ENCODE assay signal across 8 cellular contexts in the genomic region with DNA sequence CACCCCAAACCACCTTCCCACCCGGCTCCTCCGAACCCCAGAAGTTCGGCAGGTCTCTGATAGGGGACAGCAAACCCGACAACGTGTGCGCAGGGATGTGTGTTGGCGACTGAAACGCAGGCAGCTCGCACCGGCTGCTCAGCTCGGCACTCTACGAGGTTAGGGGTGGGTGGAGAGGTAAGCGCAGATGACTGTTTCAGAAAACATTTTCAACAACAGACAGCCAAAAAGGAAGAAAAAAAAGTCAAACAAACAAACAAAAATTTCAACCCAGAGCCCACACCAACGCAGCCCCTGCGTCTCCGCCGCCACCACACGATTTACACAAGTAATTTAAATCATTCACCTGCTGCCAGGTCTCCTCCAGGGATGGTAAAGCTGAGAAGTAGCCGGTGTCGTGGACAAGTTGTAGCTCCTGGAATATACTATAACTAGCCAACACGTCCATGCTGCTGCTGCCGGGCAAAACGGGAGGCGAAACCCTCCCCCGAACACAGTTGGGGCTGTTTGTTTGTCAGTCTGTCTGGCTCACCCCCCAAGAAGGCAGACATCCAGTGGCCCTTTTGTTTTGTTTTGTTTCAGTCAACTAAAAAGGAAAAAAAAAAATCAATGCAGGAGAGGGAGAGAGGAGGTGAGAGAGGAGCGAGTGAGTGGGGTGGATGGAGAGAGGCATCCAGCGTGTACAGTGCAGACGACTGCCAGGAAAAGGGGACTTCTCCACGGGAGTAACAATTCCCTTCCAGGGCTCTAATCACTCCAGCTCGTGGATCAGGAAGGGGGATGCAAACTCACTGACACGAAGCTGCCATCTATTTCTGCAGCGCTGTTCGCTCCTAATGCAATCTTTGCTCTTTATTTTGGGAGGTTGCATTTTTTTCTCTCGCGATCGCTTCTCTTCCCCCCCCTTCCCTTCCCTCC. TPM values are rescaled to one million over a fixed set of nuclear protein-coding genes. Genes with fewer than 3 reads are reported as not detected.
DNase-seq lines count a peak whose midpoint lies in the region; ATAC-seq, FAIRE-seq and TF ChIP-seq lines count a peak whose summit lies in the region.

Gene KLF7 (minus strand): TSS at position 828 of the 918 bp plus-strand sequence. CDS start 380 bp downstream, at position 448.

- H3K27ac Mint-ChIP-seq in WTC11 = peak within 1 kb of the TSS; percentile 95
- H3K27ac Mint-ChIP-seq in central memory CD8-positive, alpha-beta T cell (ENCODE audit: low read depth) = peak within 1 kb of the TSS; percentile 90

- POLR2A ChIA-PET in WTC11 (lab: Charles Lee) = interaction anchor here (0.5 to 2.4 kb wide), 30 partner anchors 9 to 782 kb away, joined by 3 to 17 read pairs (median 4); partner anchors contain the start of gene CREB1

- H3K4me2 ChIP-seq in smooth muscle cell = peak within 1 kb of the TSS; percentile 96

- H3K36me3 ChIP-seq in kidney (ENCODE audit: control insufficient read depth in 1 of 2, insufficient read depth in 2 of 2, low read length in 2 of 2) (no peaks in the 10 kb centered on the region), smooth muscle cell (ENCODE audit: low read depth) (no peaks in the 10 kb centered on the region)

- CTCF ChIA-PET in WTC11 (lab: Charles Lee) = interaction anchor here (0.5 to 2.8 kb wide), 9 partner anchors 9 to 365 kb away, joined by 3 to 18 read pairs (median 4); no protein-coding TSS in a partner anchor

- no peaks in the 10 kb centered on the region for H3K9me3 Mint-ChIP-seq in WTC11
- no peaks in the 10 kb centered on the region for H3K9me3 Mint-ChIP-seq in central memory CD8-positive, alpha-beta T cell

- intact Hi-C loops in kidney (cut with DNase I) = no loop called here

- H3K36me3 Mint-ChIP-seq in WTC11 = no peaks in the 10 kb centered on the region; the same call in 1 of the 2 replicates
- H3K36me3 Mint-ChIP-seq in central memory CD8-positive, alpha-beta T cell (ENCODE audit: insufficient read depth) = peaks cover 13% of the 10 kb centered on the region

- H3K9ac ChIP-seq in kidney (ENCODE audit: low read length in 2 of 2) = peak within 1 kb of the TSS; percentile 85 to 95
- H3K9ac ChIP-seq in smooth muscle cell (ENCODE audit: low read depth) = peak within 1 kb of the TSS; percentile 100

- DNase-seq in DMS153 (lab: John Stamatoyannopoulos, UW) (peak; percentile 10), HuH-7.5 (ENCODE audit: low spot score) (peak; percentile 17), WTC11 (ENCODE audit: low spot score) (peak; percentile 43), kidney (peak; percentile 87), smooth muscle cell (lab: John Stamatoyannopoulos, UW; ENCODE audit: unreplicated experiment) (no peak), HUDEP-2 (lab: John Stamatoyannopoulos, UW; ENCODE audit: unreplicated experiment in 76 of 76) (no peak)
- DNase-seq in central memory CD8-positive, alpha-beta T cell (ENCODE audit: low spot score in 2 of 2) = peak in 1 of 2 donors; percentile 11

- H3F3A ChIP-seq in smooth muscle cell (ENCODE audit: low read depth) = peaks cover 12% of the 10 kb centered on the region

- H3K27ac ChIP-seq in kidney (ENCODE audit: low read depth in 2 of 2, low read length in 2 of 2) = peak within 1 kb of the TSS; percentile 99 to 100
- peak within 1 kb of the TSS; percentile 99 for H3K27ac ChIP-seq in smooth muscle cell (ENCODE audit: low read depth)

- peak within 1 kb of the TSS; percentile 56 for H2AFZ ChIP-seq in smooth muscle cell (ENCODE audit: low read depth)

- peaks cover 64% of the 10 kb centered on the region for H3K4me1 Mint-ChIP-seq in WTC11
- peaks cover 24% of the 10 kb centered on the region for H3K4me1 Mint-ChIP-seq in central memory CD8-positive, alpha-beta T cell

- peak within 1 kb of the TSS; percentile 84 to 89 for H3K4me3 ChIP-seq in kidney (ENCODE audit: low read length in 2 of 2)
- H3K4me3 ChIP-seq in smooth muscle cell = peak within 1 kb of the TSS; percentile 83

- H3K27me3 ChIP-seq in smooth muscle cell (ENCODE audit: low read depth) = no peaks in the 10 kb centered on the region

- TF ChIP-seq CTCF in WTC11 (IDR thresholded peaks at IDR 0.05) (no peak), kidney (IDR thresholded peaks at IDR 0.05; ENCODE audit: borderline replicate concordance, extremely low read depth, insufficient read depth) (no peak), smooth muscle cell (IDR thresholded peaks at IDR 0.05; ENCODE audit: borderline replicate concordance, insufficient read depth, poor library complexity, severe bottlenecking) (no peak)

- H3K9me3 ChIP-seq in kidney (ENCODE audit: control insufficient read depth in 1 of 2, low read length in 2 of 2) (no peaks in the 10 kb centered on the region), smooth muscle cell (replicated peaks; ENCODE audit: low read depth) (no peaks in the 10 kb centered on the region)

- ATAC-seq in WTC11 (no peak), GM19463 (IDR thresholded peaks at IDR 0.05; ENCODE audit: unreplicated experiment) (no peak)
- peak; percentile 26 for ATAC-seq in central memory CD8-positive, alpha-beta T cell (replicated peaks; ENCODE audit: extremely low read depth, poor library complexity, severe bottlenecking)

- WGBS in smooth muscle cell (ENCODE audit: low lambda C conversion rate) = 2% methylated on average over 33 of the region's 36 CpGs

- no peak for FAIRE-seq in kidney (lab: Jason Lieb, UNC)

- peaks cover 7 to 8% of the 10 kb centered on the region in 2 donors for H3K4me1 ChIP-seq in kidney (ENCODE audit: control insufficient read depth in 1 of 2, insufficient read depth in 1 of 2, low read depth in 1 of 2, low read length in 2 of 2)
- H3K4me1 ChIP-seq in smooth muscle cell (ENCODE audit: low read depth) = peaks cover 46% of the 10 kb centered on the region

- peaks cover 30% of the 10 kb centered on the region for H4K20me1 ChIP-seq in smooth muscle cell (ENCODE audit: low read depth)

- peaks cover 2% of the 10 kb centered on the region for H3K27me3 Mint-ChIP-seq in WTC11 (ENCODE audit: low read depth)
- H3K27me3 Mint-ChIP-seq in central memory CD8-positive, alpha-beta T cell = peaks cover 76% of the 10 kb centered on the region

- H3K79me2 ChIP-seq in smooth muscle cell (ENCODE audit: low read depth) = peaks cover 30% of the 10 kb centered on the region

- peak within 1 kb of the TSS; percentile 97 for H3K4me3 Mint-ChIP-seq in WTC11
- H3K4me3 Mint-ChIP-seq in central memory CD8-positive, alpha-beta T cell = peak within 1 kb of the TSS; percentile 83

TF ChIP-seq in WTC11, 78 proteins besides CTCF, POLR2A, EP300 and RAD21:
- no peak for TF ChIP-seq GABPB1 (CRISPR knock-in tag; IDR thresholded peaks at IDR 0.05)
- no peak for TF ChIP-seq ZBTB21 (CRISPR knock-in tag; IDR thresholded peaks at IDR 0.05; ENCODE audit: borderline replicate concordance)
- no peak for TF ChIP-seq HMGXB4 (CRISPR knock-in tag; IDR thresholded peaks at IDR 0.05)
- TF ChIP-seq CBFB (CRISPR knock-in tag; IDR thresholded peaks at IDR 0.05; ENCODE audit: low read depth) = no peak
- TF ChIP-seq, protein P1, sequence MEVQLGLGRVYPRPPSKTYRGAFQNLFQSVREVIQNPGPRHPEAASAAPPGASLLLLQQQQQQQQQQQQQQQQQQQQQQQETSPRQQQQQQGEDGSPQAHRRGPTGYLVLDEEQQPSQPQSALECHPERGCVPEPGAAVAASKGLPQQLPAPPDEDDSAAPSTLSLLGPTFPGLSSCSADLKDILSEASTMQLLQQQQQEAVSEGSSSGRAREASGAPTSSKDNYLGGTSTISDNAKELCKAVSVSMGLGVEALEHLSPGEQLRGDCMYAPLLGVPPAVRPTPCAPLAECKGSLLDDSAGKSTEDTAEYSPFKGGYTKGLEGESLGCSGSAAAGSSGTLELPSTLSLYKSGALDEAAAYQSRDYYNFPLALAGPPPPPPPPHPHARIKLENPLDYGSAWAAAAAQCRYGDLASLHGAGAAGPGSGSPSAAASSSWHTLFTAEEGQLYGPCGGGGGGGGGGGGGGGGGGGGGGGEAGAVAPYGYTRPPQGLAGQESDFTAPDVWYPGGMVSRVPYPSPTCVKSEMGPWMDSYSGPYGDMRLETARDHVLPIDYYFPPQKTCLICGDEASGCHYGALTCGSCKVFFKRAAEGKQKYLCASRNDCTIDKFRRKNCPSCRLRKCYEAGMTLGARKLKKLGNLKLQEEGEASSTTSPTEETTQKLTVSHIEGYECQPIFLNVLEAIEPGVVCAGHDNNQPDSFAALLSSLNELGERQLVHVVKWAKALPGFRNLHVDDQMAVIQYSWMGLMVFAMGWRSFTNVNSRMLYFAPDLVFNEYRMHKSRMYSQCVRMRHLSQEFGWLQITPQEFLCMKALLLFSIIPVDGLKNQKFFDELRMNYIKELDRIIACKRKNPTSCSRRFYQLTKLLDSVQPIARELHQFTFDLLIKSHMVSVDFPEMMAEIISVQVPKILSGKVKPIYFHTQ (CRISPR knock-in tag; IDR thresholded peaks at IDR 0.05) = no peak
- 0 out of 2 replicates have a peak, but pooled peaks have one; percentile 35 for TF ChIP-seq MYBL2 (CRISPR knock-in tag; IDR thresholded peaks at IDR 0.05)
TF ChIP-seq in WTC11: peak in this region for 1.

RNA-seq across cellular contexts. Expression of gene KLF7, which starts in this region (rescaled TPM):
- total RNA-seq in WTC11 (2021) (11.9 to 25.4 TPM (median 16.3 TPM) in 3 replicates), kidney (61.5 TPM), smooth muscle cell (16.1 and 27.6 TPM in 2 replicates)
- polyA plus RNA-seq in kidney (ENCODE audit: insufficient read depth, low read depth, low replicate concordance) (2.9 TPM), smooth muscle cell (12.2 and 12.7 TPM in 2 replicates)

Comparison
In these comparisons a context has a peak if more than half of its experiments do, and no peak if none do; other contexts are left out.
1. DNase-seq: peak in DMS153 (single experiment), HuH-7.5 (single experiment), WTC11 (single experiment) and kidney (single experiment); none in smooth muscle cell (single experiment) and HUDEP-2 (0 of 76).